Comparison of ENCODE assay signal across 30 cellular contexts in genomic region chr17:39696731-39697130, GRCh38. TPM values are rescaled to one million over a fixed set of nuclear protein-coding genes. Genes with fewer than 3 reads are reported as not detected.
DNase-seq lines count a peak whose midpoint lies in the region; ATAC-seq, FAIRE-seq and TF ChIP-seq lines count a peak whose summit lies in the region.
"Had no signal": no experiment of that assay in that cellular context is flagged by ENCODE, and none has a peak within 500 bp of the region (broad histone marks: within the 10 kb centered on the region; RNA-seq: fewer than 3 reads in every experiment).

No MANE protein-coding gene starts in this region.

- DNase-seq in HepG2 (ENCODE audit: low spot score) (no peak), right lobe of liver (no peak), endodermal cell (peak; percentile 72), neural crest cell (ENCODE audit: low read depth, low spot score) (no peak), SIG-M5 treated with dmso at 0.1 percent for 504 hours (lab: John Stamatoyannopoulos, UW; ENCODE audit: unreplicated experiment) (no peak), body of pancreas (no peak), NCI-H1048 (lab: John Stamatoyannopoulos, UW) (no peak), NCI-H2196 treated with DMSO at 0.1 percent for 48 hours (lab: John Stamatoyannopoulos, UW; ENCODE audit: unreplicated experiment) (no peak)
- DNase-seq: 8988T; ACHN; BE2C; CD8-positive, alpha-beta memory T cell; DMS79 treated with DMSO at 0.1 percent for 48 hours; GF-D8; IMR-90; KG1; MM.1S; NCI-H1417 treated with DMSO at 0.1 percent for 48 hours; NCI-H1930; NCI-H446 treated with DMSO at 0.1 percent for 48 hours; NCI-H526; NCI-H82; NK-92 treated with Interleukin-12 subunit alpha and Interleukin-12 subunit beta, amount 100 ng/mL, for 24 hours; PC-9 had no signal

- H3K27ac Mint-ChIP-seq in endodermal cell (peak overlapping the region; percentile 61), neural crest cell (ENCODE audit: unreplicated experiment) (no peak overlapping the region)
- H3K27ac Mint-ChIP-seq: CD14-positive monocyte; CD8-positive, alpha-beta memory T cell had no signal

- ATAC-seq in HepG2 (no peak), right lobe of liver (no peak), body of pancreas (no peak)
- ATAC-seq: Right ventricle myocardium inferior had no signal

- H3K9me3 ChIP-seq in HepG2 (ENCODE audit: low read length) (no peaks in the 10 kb centered on the region), right lobe of liver (no peaks in the 10 kb centered on the region), endodermal cell (ENCODE audit: control insufficient read depth, low read length) (no peaks in the 10 kb centered on the region), body of pancreas (no peaks in the 10 kb centered on the region)
- H3K9me3 ChIP-seq: BE2C, SJSA1 had no signal

- H3K4me3 Mint-ChIP-seq in endodermal cell (peak overlapping the region; percentile 46), neural crest cell (peak overlapping the region; percentile 88)
- H3K4me3 Mint-ChIP-seq: CD14-positive monocyte; CD8-positive, alpha-beta memory T cell had no signal

- H3K4me1 Mint-ChIP-seq in endodermal cell (peaks cover 41% of the 10 kb centered on the region), neural crest cell (peaks cover 61% of the 10 kb centered on the region)

- TF ChIP-seq EP300 in HepG2 (IDR thresholded peaks at IDR 0.05; ENCODE audit: low read depth in 2 of 2, low read length in 2 of 2) (no peak), HepG2 (CRISPR knock-in tag; IDR thresholded peaks at IDR 0.05; ENCODE audit: borderline replicate concordance) (no peak)

- H3K36me3 ChIP-seq in HepG2 (replicated peaks in 1 of 2; ENCODE audit: control insufficient read depth in 1 of 2, insufficient read depth in 2 of 2, low read length in 2 of 2), result no peaks in the 10 kb centered on the region
- no peaks in the 10 kb centered on the region for H3K36me3 ChIP-seq in right lobe of liver
- H3K36me3 ChIP-seq in endodermal cell (ENCODE audit: control insufficient read depth, insufficient read depth, low read length), result no peaks in the 10 kb centered on the region
- no peaks in the 10 kb centered on the region for H3K36me3 ChIP-seq in body of pancreas (replicated peaks in 1 of 2; ENCODE audit: insufficient read depth in 1 of 2, low read depth in 2 of 2)
- H3K36me3 ChIP-seq: BE2C had no signal

- H4K20me1 ChIP-seq in HepG2 (ENCODE audit: insufficient read depth, low read length), result no peaks in the 10 kb centered on the region

- intact Hi-C loops in HepG2 (cut with micrococcal nuclease; ENCODE audit: unreplicated experiment) (no loop called here), right lobe of liver (cut with DNase I) (no loop called here), body of pancreas (cut with DNase I) (no loop called here)

- CTCF ChIA-PET in HepG2 (lab: Yijun Ruan, JAX; ENCODE audit: low intra/inter-chr PET ratio, low total read pairs), result no interaction called here

- H3K79me2 ChIP-seq in HepG2 (ENCODE audit: insufficient read depth, low read length), result peaks cover 27% of the 10 kb centered on the region

- no peak overlapping the region for H2AFZ ChIP-seq in HepG2 (ENCODE audit: low read length)
- H2AFZ ChIP-seq: PC-9 had no signal

- 67% methylated on average over 5 of the region's 6 CpGs for WGBS in HepG2 (ENCODE audit: low lambda C conversion rate)
- WGBS in right lobe of liver (ENCODE audit: insufficient coverage, low coverage, low lambda C conversion rate, missing lambda C conversion rate), result no CpG with 5 or more reads among the region's 6 CpGs
- 71 to 84% methylated on average over 3 to 6 of the region's 6 CpGs for WGBS in endodermal cell (ENCODE audit: insufficient coverage in 1 of 2, insufficient read length in 1 of 2), 2 experiments
- 64 to 67% methylated on average over 2 to 6 of the region's 6 CpGs for WGBS in body of pancreas, 2 donors

- H3K27me3 Mint-ChIP-seq in endodermal cell (ENCODE audit: insufficient read depth) (peaks cover 5% of the 10 kb centered on the region), neural crest cell (ENCODE audit: low read depth) (peaks cover 3% of the 10 kb centered on the region)

- peak overlapping the region; percentile 99 for H3K27ac ChIP-seq in HepG2 (ENCODE audit: extremely low read length, insufficient read depth, low read length)
- no peak overlapping the region for H3K27ac ChIP-seq in right lobe of liver
- H3K27ac ChIP-seq in endodermal cell (ENCODE audit: low read depth, low read length), result peak overlapping the region; percentile 85
- no peak overlapping the region for H3K27ac ChIP-seq in body of pancreas
- H3K27ac ChIP-seq: PC-9, SJSA1 had no signal

- TF ChIP-seq CTCF in HepG2 (CRISPR knock-in tag; IDR thresholded peaks at IDR 0.05), result no peak
- no peak for TF ChIP-seq CTCF in right lobe of liver (IDR thresholded peaks at IDR 0.05)
- TF ChIP-seq CTCF in endodermal cell (conservative IDR thresholded peaks at IDR 0.05), result no peak
- TF ChIP-seq CTCF in neural crest cell (conservative IDR thresholded peaks at IDR 0.05), result no peak
- no peak for TF ChIP-seq CTCF in body of pancreas (IDR thresholded peaks at IDR 0.05)

- H3K36me3 Mint-ChIP-seq in endodermal cell (ENCODE audit: low read depth), result no peaks in the 10 kb centered on the region
- H3K36me3 Mint-ChIP-seq in neural crest cell (ENCODE audit: low read depth), result no peaks in the 10 kb centered on the region

- FAIRE-seq in HepG2 (lab: Jason Lieb, UNC), result no peak
- FAIRE-seq: GM12892 had no signal

- H3K27me3 ChIP-seq in HepG2 (ENCODE audit: control insufficient read depth in 1 of 2, insufficient read depth in 2 of 2, low read length in 2 of 2) (no peaks in the 10 kb centered on the region), right lobe of liver (no peaks in the 10 kb centered on the region), endodermal cell (ENCODE audit: control insufficient read depth, insufficient read depth, low read length, poor library complexity, severe bottlenecking) (no peaks in the 10 kb centered on the region), body of pancreas (no peaks in the 10 kb centered on the region)
- H3K27me3 ChIP-seq: SJSA1 had no signal

- peaks cover 71% of the 10 kb centered on the region for H3K4me1 ChIP-seq in HepG2 (ENCODE audit: insufficient read depth, low read length)
- peaks cover 0 to 30% (median 13%) of the 10 kb centered on the region in 4 donors for H3K4me1 ChIP-seq in right lobe of liver
- peaks cover 18% of the 10 kb centered on the region for H3K4me1 ChIP-seq in endodermal cell (ENCODE audit: control insufficient read depth, insufficient read depth, low read length)
- peaks cover 25% of the 10 kb centered on the region for H3K4me1 ChIP-seq in body of pancreas
- H3K4me1 ChIP-seq: BE2C had no signal

- H3K4me3 ChIP-seq in HepG2 (replicated peaks in 1 of 3; ENCODE audit: insufficient read depth in 1 of 3, low read depth in 2 of 3, low read length in 3 of 3), result peak overlapping the region in 2 of 3 experiments; percentile 54 to 77; a peak in 3 of 6 replicates
- no peak overlapping the region for H3K4me3 ChIP-seq in right lobe of liver
- no peak overlapping the region for H3K4me3 ChIP-seq in endodermal cell (ENCODE audit: low read length)
- H3K4me3 ChIP-seq in body of pancreas, result no peak overlapping the region
- H3K4me3 ChIP-seq: PC-9, SJSA1 had no signal

- no peak for TF ChIP-seq RAD21 in HepG2 (CRISPR knock-in tag; IDR thresholded peaks at IDR 0.05)

- in situ Hi-C loops in HepG2 (cut with HindIII; ENCODE audit: extremely low pct_ligation_motif_present, low pct_unique_long_range_greater_than_20kb), result no loop called here

- H3K4me2 ChIP-seq in HepG2 (ENCODE audit: low read depth, low read length), result peak overlapping the region; percentile 100
- H3K4me2 ChIP-seq: PC-9 had no signal

- peak overlapping the region; percentile 31 for H3K9ac ChIP-seq in HepG2 (ENCODE audit: insufficient read depth, low read depth, low read length)
- no peak overlapping the region for H3K9ac ChIP-seq in endodermal cell (ENCODE audit: extremely low read depth, low read length, poor library complexity, severe bottlenecking)

- BruUV-seq in HepG2 (replicated peaks; lab: Mats Ljungman, UMichigan), result no TSS peak

- H3K9me3 Mint-ChIP-seq in endodermal cell, result no peaks in the 10 kb centered on the region
- H3K9me3 Mint-ChIP-seq in neural crest cell, result no peaks in the 10 kb centered on the region
- H3K9me3 Mint-ChIP-seq: CD8-positive, alpha-beta memory T cell had no signal

- POLR2A ChIA-PET in HepG2 (lab: Yijun Ruan, JAX), result interaction anchor here (1.0 to 4.4 kb wide), 15 partner anchors 8 to 295 kb away, joined by 3 to 96 read pairs (median 21); partner anchors contain the start of genes FBXL20, GRB7, MIEN1 and PGAP3

- no peak for TF ChIP-seq POLR2A in HepG2 (IDR thresholded peaks at IDR 0.05; ENCODE audit: insufficient read depth in 1 of 2, low read depth in 2 of 2, low read length in 2 of 2)
- TF ChIP-seq POLR2A in right lobe of liver (IDR thresholded peaks at IDR 0.05), result no peak
- no peak for TF ChIP-seq POLR2A in body of pancreas (IDR thresholded peaks at IDR 0.05)

RNA-seq across cellular contexts. Expression of gene ERBB2, which starts 3.1 kb away (rescaled TPM):
- total RNA-seq in HepG2 (2016; rRNA removed; fragmentation: Illumina TruSeq; extraction: Trizol), result 30.2 and 64.1 TPM in 2 replicates
- 29.4 and 32.0 TPM in 2 replicates for total RNA-seq in HepG2 (2016; cell fraction: cytosol; rRNA removed; fragmentation: Illumina TruSeq; extraction: Trizol; ENCODE audit: low read depth)
- 24.5 and 63.0 TPM in 2 replicates for total RNA-seq in HepG2 (2016; cell fraction: insoluble cytoplasmic fraction; rRNA removed; fragmentation: Illumina TruSeq; extraction: Trizol)
- total RNA-seq in HepG2 (2016; cell fraction: membrane; rRNA removed; fragmentation: Illumina TruSeq; extraction: Trizol), result 21.8 and 22.8 TPM in 2 replicates
- total RNA-seq in HepG2 (2016; cell fraction: nucleus; rRNA removed; fragmentation: Illumina TruSeq; extraction: Trizol), result 81.6 and 99.0 TPM in 2 replicates
- 57.7 and 77.7 TPM in 2 replicates for polyA plus RNA-seq in HepG2 (2011; rRNA removed)
- 36.7 and 42.6 TPM in 2 replicates for polyA plus RNA-seq in HepG2 (2011; cell fraction: cytosol; rRNA removed)
- polyA plus RNA-seq in HepG2 (2011; cell fraction: nucleus; rRNA removed), result 210 and 211 TPM in 2 replicates
- polyA plus RNA-seq in HepG2 (2012), result 69.2 and 69.6 TPM in 2 replicates
- 4.2 and 4.3 TPM in 2 replicates for polyA plus RNA-seq in HepG2 (2016; cell fraction: cytosol; fragmentation: Illumina TruSeq; extraction: Trizol; ENCODE audit: low read depth)
- 25.3 and 32.1 TPM in 2 replicates for polyA plus RNA-seq in HepG2 (2016; cell fraction: insoluble cytoplasmic fraction; fragmentation: Illumina TruSeq; extraction: Trizol; ENCODE audit: low read depth)
- polyA plus RNA-seq in HepG2 (2016; cell fraction: membrane; fragmentation: Illumina TruSeq; extraction: Trizol; ENCODE audit: low read depth), result 8.5 and 9.9 TPM in 2 replicates
- polyA plus RNA-seq in HepG2 (2016; cell fraction: nucleus; fragmentation: Illumina TruSeq; extraction: Trizol; ENCODE audit: insufficient read depth, low read depth), result 149 and 153 TPM in 2 replicates
- polyA minus RNA-seq in HepG2 (2011; rRNA and poly(A)+ RNA removed; ENCODE audit: low replicate concordance), result 39.8 and 292 TPM in 2 replicates
- polyA minus RNA-seq in HepG2 (2011; cell fraction: cytosol; rRNA and poly(A)+ RNA removed), result 52.4 and 60.7 TPM in 2 replicates
- 58.8 and 83.7 TPM in 2 replicates for polyA minus RNA-seq in HepG2 (2011; cell fraction: nucleus; rRNA and poly(A)+ RNA removed)
- 10 to 100 TPM in 5 of 6 experiments, 1 to 10 TPM in 1; 8.9 to 40.4 (median 26.2) TPM for total RNA-seq in right lobe of liver
- total RNA-seq in endodermal cell, result 100 to 1,000 TPM; 110 to 133 TPM
- 72.5 TPM for polyA plus RNA-seq in endodermal cell (2013, experiment 1 of 2)
- polyA plus RNA-seq in endodermal cell (2013, experiment 2 of 2), result 68.6 TPM
- 78.4 and 82.9 TPM in 2 replicates for total RNA-seq in neural crest cell
- total RNA-seq in body of pancreas, result 10 to 100 TPM; 52.4 to 65.3 TPM

RNA-seq across cellular contexts. Expression of gene PGAP3, which starts 8.9 kb away (rescaled TPM):
- 5.1 and 11.9 TPM in 2 replicates for total RNA-seq in HepG2 (2016; rRNA removed; fragmentation: Illumina TruSeq; extraction: Trizol)
- 1.1 and 1.5 TPM in 2 replicates for total RNA-seq in HepG2 (2016; cell fraction: cytosol; rRNA removed; fragmentation: Illumina TruSeq; extraction: Trizol; ENCODE audit: low read depth)
- total RNA-seq in HepG2 (2016; cell fraction: insoluble cytoplasmic fraction; rRNA removed; fragmentation: Illumina TruSeq; extraction: Trizol), result 3.5 and 11.4 TPM in 2 replicates
- total RNA-seq in HepG2 (2016; cell fraction: membrane; rRNA removed; fragmentation: Illumina TruSeq; extraction: Trizol), result 3.2 and 3.3 TPM in 2 replicates
- total RNA-seq in HepG2 (2016; cell fraction: nucleus; rRNA removed; fragmentation: Illumina TruSeq; extraction: Trizol), result 11.6 and 12.8 TPM in 2 replicates
- 14.6 and 21.2 TPM in 2 replicates for polyA plus RNA-seq in HepG2 (2011; rRNA removed)
- polyA plus RNA-seq in HepG2 (2011; cell fraction: cytosol; rRNA removed), result 9.7 and 10.8 TPM in 2 replicates
- polyA plus RNA-seq in HepG2 (2011; cell fraction: nucleus; rRNA removed), result 53.0 and 67.8 TPM in 2 replicates
- polyA plus RNA-seq in HepG2 (2012), result 9.1 and 10.3 TPM in 2 replicates
- 0.93 and 0.97 TPM in 2 replicates for polyA plus RNA-seq in HepG2 (2016; cell fraction: cytosol; fragmentation: Illumina TruSeq; extraction: Trizol; ENCODE audit: low read depth)
- polyA plus RNA-seq in HepG2 (2016; cell fraction: insoluble cytoplasmic fraction; fragmentation: Illumina TruSeq; extraction: Trizol; ENCODE audit: low read depth), result 4.1 and 5.4 TPM in 2 replicates
- 2.1 and 2.4 TPM in 2 replicates for polyA plus RNA-seq in HepG2 (2016; cell fraction: membrane; fragmentation: Illumina TruSeq; extraction: Trizol; ENCODE audit: low read depth)
- 23.4 and 28.3 TPM in 2 replicates for polyA plus RNA-seq in HepG2 (2016; cell fraction: nucleus; fragmentation: Illumina TruSeq; extraction: Trizol; ENCODE audit: insufficient read depth, low read depth)
- polyA minus RNA-seq in HepG2 (2011; rRNA and poly(A)+ RNA removed; ENCODE audit: low replicate concordance), result 12.0 and 44.9 TPM in 2 replicates
- polyA minus RNA-seq in HepG2 (2011; cell fraction: cytosol; rRNA and poly(A)+ RNA removed), result 5.6 and 8.2 TPM in 2 replicates
- polyA minus RNA-seq in HepG2 (2011; cell fraction: nucleus; rRNA and poly(A)+ RNA removed), result 8.2 and 9.7 TPM in 2 replicates
- 10 to 100 TPM in 5 of 6 experiments, 1 to 10 TPM in 1; 9.7 to 25.7 (median 18.3) TPM for total RNA-seq in right lobe of liver
- total RNA-seq in endodermal cell, result 10 to 100 TPM; 22.6 to 29.3 TPM
- polyA plus RNA-seq in endodermal cell (2013, experiment 1 of 2), result 12.2 TPM
- 11.0 TPM for polyA plus RNA-seq in endodermal cell (2013, experiment 2 of 2)
- 18.2 and 21.7 TPM in 2 replicates for total RNA-seq in neural crest cell
- 10 to 100 TPM; 13.8 to 33.2 TPM for total RNA-seq in body of pancreas

RNA-seq across cellular contexts. Expression of gene PNMT, which starts 28.5 kb away (rescaled TPM):
- total RNA-seq in HepG2 (2016; rRNA removed; fragmentation: Illumina TruSeq; extraction: Trizol) (not detected in 2 replicates), right lobe of liver (under 1 TPM in 2 of 6 experiments, not detected in 4; 0.37 TPM), endodermal cell (1 to 10 TPM in 1 of 2 donors, under 1 TPM in 1; 0.55 to 1.0 TPM), neural crest cell (0.84 and 0.86 TPM in 2 replicates), body of pancreas (1 to 10 TPM; 1.3 to 2.6 TPM)
- not detected in 2 replicates for total RNA-seq in HepG2 (2016; cell fraction: cytosol; rRNA removed; fragmentation: Illumina TruSeq; extraction: Trizol; ENCODE audit: low read depth)
- not detected in 2 replicates for total RNA-seq in HepG2 (2016; cell fraction: insoluble cytoplasmic fraction; rRNA removed; fragmentation: Illumina TruSeq; extraction: Trizol)
- 0.17 TPM in 1 of 2 replicates, not detected in the other for total RNA-seq in HepG2 (2016; cell fraction: membrane; rRNA removed; fragmentation: Illumina TruSeq; extraction: Trizol)
- total RNA-seq in HepG2 (2016; cell fraction: nucleus; rRNA removed; fragmentation: Illumina TruSeq; extraction: Trizol), result not detected in 2 replicates
- 0.22 and 0.25 TPM in 2 replicates for polyA plus RNA-seq in HepG2 (2011; rRNA removed)
- 0.08 and 0.13 TPM in 2 replicates for polyA plus RNA-seq in HepG2 (2011; cell fraction: cytosol; rRNA removed)
- 0.56 and 0.71 TPM in 2 replicates for polyA plus RNA-seq in HepG2 (2011; cell fraction: nucleus; rRNA removed)
- polyA plus RNA-seq in HepG2 (2012), result 0.31 TPM in 1 of 2 replicates, not detected in the other
- 0.11 TPM in 1 of 2 replicates, not detected in the other for polyA plus RNA-seq in HepG2 (2016; cell fraction: cytosol; fragmentation: Illumina TruSeq; extraction: Trizol; ENCODE audit: low read depth)
- polyA plus RNA-seq in HepG2 (2016; cell fraction: insoluble cytoplasmic fraction; fragmentation: Illumina TruSeq; extraction: Trizol; ENCODE audit: low read depth), result not detected in 2 replicates
- polyA plus RNA-seq in HepG2 (2016; cell fraction: membrane; fragmentation: Illumina TruSeq; extraction: Trizol; ENCODE audit: low read depth), result 0.15 TPM in 1 of 2 replicates, not detected in the other
- polyA plus RNA-seq in HepG2 (2016; cell fraction: nucleus; fragmentation: Illumina TruSeq; extraction: Trizol; ENCODE audit: insufficient read depth, low read depth), result not detected in 2 replicates
- not detected in 2 replicates for polyA minus RNA-seq in HepG2 (2011; rRNA and poly(A)+ RNA removed; ENCODE audit: low replicate concordance)
- polyA minus RNA-seq in HepG2 (2011; cell fraction: cytosol; rRNA and poly(A)+ RNA removed), result not detected in 2 replicates
- polyA minus RNA-seq in HepG2 (2011; cell fraction: nucleus; rRNA and poly(A)+ RNA removed), result not detected in 2 replicates
- polyA plus RNA-seq in endodermal cell (2013, experiment 1 of 2), result 0.71 TPM
- polyA plus RNA-seq in endodermal cell (2013, experiment 2 of 2), result 0.37 TPM
- total RNA-seq: CD8-positive, alpha-beta memory T cell; H4; IMR-90; RPMI7951; SJSA1 had no signal
- polyA plus RNA-seq: CD14-positive monocyte, IMR-90 had no signal

RNA-seq across cellular contexts. Expression of gene TCAP, which starts 31.6 kb away (rescaled TPM):
- 0.14 and 0.24 TPM in 2 replicates for total RNA-seq in HepG2 (2016; rRNA removed; fragmentation: Illumina TruSeq; extraction: Trizol)
- total RNA-seq in HepG2 (2016; cell fraction: cytosol; rRNA removed; fragmentation: Illumina TruSeq; extraction: Trizol; ENCODE audit: low read depth), result not detected in 2 replicates
- 0.26 TPM in 1 of 2 replicates, not detected in the other for total RNA-seq in HepG2 (2016; cell fraction: insoluble cytoplasmic fraction; rRNA removed; fragmentation: Illumina TruSeq; extraction: Trizol)
- 0.06 TPM in 1 of 2 replicates, not detected in the other for total RNA-seq in HepG2 (2016; cell fraction: membrane; rRNA removed; fragmentation: Illumina TruSeq; extraction: Trizol)
- total RNA-seq in HepG2 (2016; cell fraction: nucleus; rRNA removed; fragmentation: Illumina TruSeq; extraction: Trizol), result 0.56 and 0.84 TPM in 2 replicates
- 0.65 and 0.84 TPM in 2 replicates for polyA plus RNA-seq in HepG2 (2011; rRNA removed)
- polyA plus RNA-seq in HepG2 (2011; cell fraction: cytosol; rRNA removed), result 0.15 and 0.35 TPM in 2 replicates
- polyA plus RNA-seq in HepG2 (2011; cell fraction: nucleus; rRNA removed), result 6.0 and 8.8 TPM in 2 replicates
- polyA plus RNA-seq in HepG2 (2012), result 0.43 and 2.1 TPM in 2 replicates
- polyA plus RNA-seq in HepG2 (2016; cell fraction: cytosol; fragmentation: Illumina TruSeq; extraction: Trizol; ENCODE audit: low read depth), result not detected in 2 replicates
- polyA plus RNA-seq in HepG2 (2016; cell fraction: insoluble cytoplasmic fraction; fragmentation: Illumina TruSeq; extraction: Trizol; ENCODE audit: low read depth), result 0.19 TPM in 1 of 2 replicates, not detected in the other
- polyA plus RNA-seq in HepG2 (2016; cell fraction: membrane; fragmentation: Illumina TruSeq; extraction: Trizol; ENCODE audit: low read depth), result not detected in 2 replicates
- 0.51 and 0.85 TPM in 2 replicates for polyA plus RNA-seq in HepG2 (2016; cell fraction: nucleus; fragmentation: Illumina TruSeq; extraction: Trizol; ENCODE audit: insufficient read depth, low read depth)
- 2.2 and 2.6 TPM in 2 replicates for polyA minus RNA-seq in HepG2 (2011; rRNA and poly(A)+ RNA removed; ENCODE audit: low replicate concordance)
- polyA minus RNA-seq in HepG2 (2011; cell fraction: cytosol; rRNA and poly(A)+ RNA removed), result not detected in 2 replicates
- 3.0 and 4.0 TPM in 2 replicates for polyA minus RNA-seq in HepG2 (2011; cell fraction: nucleus; rRNA and poly(A)+ RNA removed)
- total RNA-seq in right lobe of liver, result 1 to 10 TPM in 4 of 6 experiments, under 1 TPM in 2; 0.49 to 4.3 (median 1.1) TPM
- 1 to 10 TPM; 1.5 to 1.9 TPM for total RNA-seq in endodermal cell
- 2.5 TPM for polyA plus RNA-seq in endodermal cell (2013, experiment 1 of 2)
- 2.1 TPM for polyA plus RNA-seq in endodermal cell (2013, experiment 2 of 2)
- total RNA-seq in neural crest cell, result 1.9 and 2.8 TPM in 2 replicates
- total RNA-seq in body of pancreas, result under 1 TPM in 1 of 2 donors, not detected in 1; 0.26 TPM
- polyA plus RNA-seq: CD14-positive monocyte; CD8-positive, alpha-beta memory T cell had no signal

RNA-seq across cellular contexts. Expression of gene MIEN1, which starts 33.6 kb away (rescaled TPM):
- total RNA-seq in HepG2 (2016; rRNA removed; fragmentation: Illumina TruSeq; extraction: Trizol) (40.6 and 48.6 TPM in 2 replicates), right lobe of liver (10 to 100 TPM; 23.1 to 61.6 (median 29.0) TPM), endodermal cell (10 to 100 TPM; 42.6 to 57.0 TPM), neural crest cell (35.6 and 36.8 TPM in 2 replicates), body of pancreas (10 to 100 TPM; 79.1 to 98.2 TPM)
- 50.1 and 73.7 TPM in 2 replicates for total RNA-seq in HepG2 (2016; cell fraction: cytosol; rRNA removed; fragmentation: Illumina TruSeq; extraction: Trizol; ENCODE audit: low read depth)
- 43.9 and 49.0 TPM in 2 replicates for total RNA-seq in HepG2 (2016; cell fraction: insoluble cytoplasmic fraction; rRNA removed; fragmentation: Illumina TruSeq; extraction: Trizol)
- total RNA-seq in HepG2 (2016; cell fraction: membrane; rRNA removed; fragmentation: Illumina TruSeq; extraction: Trizol), result 66.3 and 82.4 TPM in 2 replicates
- total RNA-seq in HepG2 (2016; cell fraction: nucleus; rRNA removed; fragmentation: Illumina TruSeq; extraction: Trizol), result 18.4 and 23.7 TPM in 2 replicates
- polyA plus RNA-seq in HepG2 (2011; rRNA removed), result 56.6 and 68.2 TPM in 2 replicates
- 62.1 and 67.0 TPM in 2 replicates for polyA plus RNA-seq in HepG2 (2011; cell fraction: cytosol; rRNA removed)
- polyA plus RNA-seq in HepG2 (2011; cell fraction: nucleus; rRNA removed), result 27.3 and 39.8 TPM in 2 replicates
- 38.6 and 44.5 TPM in 2 replicates for polyA plus RNA-seq in HepG2 (2012)
- 106 and 131 TPM in 2 replicates for polyA plus RNA-seq in HepG2 (2016; cell fraction: cytosol; fragmentation: Illumina TruSeq; extraction: Trizol; ENCODE audit: low read depth)
- 73.3 and 81.4 TPM in 2 replicates for polyA plus RNA-seq in HepG2 (2016; cell fraction: insoluble cytoplasmic fraction; fragmentation: Illumina TruSeq; extraction: Trizol; ENCODE audit: low read depth)
- 100 and 131 TPM in 2 replicates for polyA plus RNA-seq in HepG2 (2016; cell fraction: membrane; fragmentation: Illumina TruSeq; extraction: Trizol; ENCODE audit: low read depth)
- 45.4 and 54.1 TPM in 2 replicates for polyA plus RNA-seq in HepG2 (2016; cell fraction: nucleus; fragmentation: Illumina TruSeq; extraction: Trizol; ENCODE audit: insufficient read depth, low read depth)
- 30.0 and 48.1 TPM in 2 replicates for polyA minus RNA-seq in HepG2 (2011; rRNA and poly(A)+ RNA removed; ENCODE audit: low replicate concordance)
- 11.5 and 16.0 TPM in 2 replicates for polyA minus RNA-seq in HepG2 (2011; cell fraction: cytosol; rRNA and poly(A)+ RNA removed)
- 10.6 and 14.7 TPM in 2 replicates for polyA minus RNA-seq in HepG2 (2011; cell fraction: nucleus; rRNA and poly(A)+ RNA removed)
- 57.8 TPM for polyA plus RNA-seq in endodermal cell (2013, experiment 1 of 2)
- polyA plus RNA-seq in endodermal cell (2013, experiment 2 of 2), result 57.7 TPM

Comparison
In these comparisons a context has a peak if more than half of its experiments do, and no peak if none do; other contexts are left out.
1. H3K27ac ChIP-seq: peak in HepG2 (single experiment) and endodermal cell (single experiment); none in right lobe of liver (0 of 3) and body of pancreas (0 of 4).
2. H3K4me3 ChIP-seq: peak in HepG2 (2 of 3); none in right lobe of liver (0 of 3), endodermal cell (single experiment) and body of pancreas (0 of 2).